8 cellular contexts compared by ENCODE assay signal in genomic region chr1:160607051-160608032, GRCh38. TPM values are rescaled to one million over a fixed set of nuclear protein-coding genes. Genes with fewer than 3 reads are reported as not detected.
DNase-seq lines count a peak whose midpoint lies in the region; ATAC-seq and TF ChIP-seq lines count a peak whose summit lies in the region.

No MANE protein-coding gene starts in this region.

- H3K9me3 ChIP-seq in NT2/D1 (ENCODE audit: insufficient read depth, low read length) = peaks cover 4% of the 10 kb centered on the region

- H3K4me3 ChIP-seq in NT2/D1 (ENCODE audit: insufficient read length, low read depth) (no peak overlapping the region), foreskin fibroblast (ENCODE audit: low read depth in 1 of 2, low read length in 2 of 2) (no peak overlapping the region), coronary artery (no peak overlapping the region)

- DNase-seq in G401 (ENCODE audit: low spot score) (peak; percentile 83), HUDEP-2 (lab: John Stamatoyannopoulos, UW; ENCODE audit: unreplicated experiment in 76 of 76) (peak in 59 of 76 experiments; percentile 3 to 79 (median 53)), NT2/D1 (ENCODE audit: low read depth, low spot score) (peak; percentile 81), foreskin fibroblast (peak; percentile 18 to 51), occipital lobe (lab: John Stamatoyannopoulos, UW) (peak; percentile 2), coronary artery (ENCODE audit: low spot score) (no peak)

- in situ Hi-C loops in G401 (cut with HindIII; ENCODE audit: low sequenced_read_pairs) = no loop called here

- H3K4me3 Mint-ChIP-seq in activated T-helper 17 cell treated with anti-CD3 and anti-CD28 coated beads, Interleukin-2, amount 50 U/mL, for 72 hours = peak overlapping the region; percentile 80

- H3K27me3 ChIP-seq in NT2/D1 (ENCODE audit: insufficient read depth, insufficient read length) = no peaks in the 10 kb centered on the region

- TF ChIP-seq CTCF in foreskin fibroblast (IDR thresholded peaks at IDR 0.05; ENCODE audit: low read depth, low read length) (peak; percentile 78), coronary artery (IDR thresholded peaks at IDR 0.05) (no peak)

- H3K9ac ChIP-seq in NT2/D1 (ENCODE audit: insufficient read length, low read depth) = no peak overlapping the region

- H3K4me1 ChIP-seq in NT2/D1 (ENCODE audit: insufficient read depth, insufficient read length) = no peaks in the 10 kb centered on the region

- peak; percentile 65 for ATAC-seq in GM21515 (IDR thresholded peaks at IDR 0.05; ENCODE audit: unreplicated experiment)
- ATAC-seq in activated T-helper 17 cell treated with anti-CD3 and anti-CD28 coated beads, Interleukin-2, amount 50 U/mL, for 72 hours (replicated peaks) = peak; percentile 89

- H3K36me3 ChIP-seq in NT2/D1 (ENCODE audit: insufficient read depth, insufficient read length, low read length) = no peaks in the 10 kb centered on the region

- H3K4me1 Mint-ChIP-seq in activated T-helper 17 cell treated with anti-CD3 and anti-CD28 coated beads, Interleukin-2, amount 50 U/mL, for 72 hours = peaks cover 48% of the 10 kb centered on the region

- H3K27ac ChIP-seq in coronary artery = no peak overlapping the region

- peaks cover 10% of the 10 kb centered on the region for H3K9me3 Mint-ChIP-seq in activated T-helper 17 cell treated with anti-CD3 and anti-CD28 coated beads, Interleukin-2, amount 50 U/mL, for 72 hours

- peaks cover 71% of the 10 kb centered on the region for H3K36me3 Mint-ChIP-seq in activated T-helper 17 cell treated with anti-CD3 and anti-CD28 coated beads, Interleukin-2, amount 50 U/mL, for 72 hours (ENCODE audit: low read depth)

- H3K27me3 Mint-ChIP-seq in activated T-helper 17 cell treated with anti-CD3 and anti-CD28 coated beads, Interleukin-2, amount 50 U/mL, for 72 hours = no peaks in the 10 kb centered on the region

- H3K27ac Mint-ChIP-seq in activated T-helper 17 cell treated with anti-CD3 and anti-CD28 coated beads, Interleukin-2, amount 50 U/mL, for 72 hours = peak overlapping the region; percentile 89

RNA-seq across cellular contexts. Expression of gene CD84, which starts 28.0 kb away (rescaled TPM):
- not detected in 2 replicates for total RNA-seq in G401 (2014; rRNA removed; shearing (Covaris generic))
- total RNA-seq in activated T-helper 17 cell treated with anti-CD3 and anti-CD28 coated beads, Interleukin-2, amount 50 U/mL, for 72 hours = 10 to 100 TPM; 15.7 to 37.3 TPM
- 2.2 TPM for total RNA-seq in occipital lobe

RNA-seq across cellular contexts. Expression of gene SLAMF1, which starts 39.5 kb away (rescaled TPM):
- total RNA-seq in G401 (2014; rRNA removed; shearing (Covaris generic)) = not detected in 2 replicates
- total RNA-seq in activated T-helper 17 cell treated with anti-CD3 and anti-CD28 coated beads, Interleukin-2, amount 50 U/mL, for 72 hours = 100 to 1,000 TPM; 121 to 186 TPM
- total RNA-seq in occipital lobe = not detected

Comparison
In these comparisons a context has a peak if more than half of its experiments do, and no peak if none do; other contexts are left out.
1. RNA of gene SLAMF1, which starts 39.5 kb away (total RNA-seq): 121 to 186 TPM in activated T-helper 17 cell treated with anti-CD3 and anti-CD28 coated beads, Interleukin-2, amount 50 U/mL, for 72 hours; not detected in G401 and not detected in occipital lobe (single experiment); every median in the first group is over 100 times any median in the second.